Comparison of ENCODE assay signal across 9 cellular contexts in genomic region chr10:99234067-99234738, GRCh38. TPM values are rescaled to one million over a fixed set of nuclear protein-coding genes. Genes with fewer than 3 reads are reported as not detected.
DNase-seq lines count a peak whose midpoint lies in the region; ATAC-seq lines count a peak whose summit lies in the region.
"Had no signal": no experiment of that assay in that cellular context is flagged by ENCODE, and none has a peak within 500 bp of the region (broad histone marks: within the 10 kb centered on the region; RNA-seq: fewer than 3 reads in every experiment).

No MANE protein-coding gene starts in this region.

- DNase-seq in activated effector memory CD4-positive, alpha-beta T cell treated with anti-CD3 and anti-CD28 coated beads, Interleukin-2, amount 50 U/mL, for 16 hours, result peak; percentile 65
- no peak for DNase-seq in activated effector memory CD4-positive, alpha-beta T cell treated with Interleukin-2 at 50 U/mL for 16 hours
- peak in 1 of 2 experiments; percentile 18 for DNase-seq in SJSA1 (ENCODE audit: low read depth in 1 of 2, low spot score in 2 of 2)
- DNase-seq in medulla oblongata (ENCODE audit: extremely low spot score), result peak; percentile 63
- DNase-seq in stimulated activated naive B cell treated with anti-CD40 and anti-IgM and Interleukin-4, amounts not matched to agents 10 μg/mL and 1 μg/mL and 100 μg/mL, for 72 hours, result peak; percentile 86
- DNase-seq in NAMALWA (ENCODE audit: low spot score), result no peak

- H3K27ac ChIP-seq in SJSA1, result no peak overlapping the region

- H3K27me3 Mint-ChIP-seq in dendritic cell treated with granulocyte-macrophage colony-stimulating factor and Interleukin-4, amounts not matched to agents 40 ng/mL and 50 ng/mL, for 4 days, result peaks cover 90% of the 10 kb centered on the region
- peaks cover 66 to 80% of the 10 kb centered on the region in 2 donors for H3K27me3 Mint-ChIP-seq in stimulated activated naive B cell treated with anti-CD40 and anti-IgM and Interleukin-4, amounts not matched to agents 10 μg/mL and 1 μg/mL and 100 μg/mL, for 72 hours

- H3K4me1 Mint-ChIP-seq in dendritic cell treated with granulocyte-macrophage colony-stimulating factor and Interleukin-4, amounts not matched to agents 40 ng/mL and 50 ng/mL, for 4 days (ENCODE audit: low read depth), result peaks cover 52% of the 10 kb centered on the region
- H3K4me1 Mint-ChIP-seq in stimulated activated naive B cell treated with anti-CD40 and anti-IgM and Interleukin-4, amounts not matched to agents 10 μg/mL and 1 μg/mL and 100 μg/mL, for 72 hours, result peaks cover 15 to 35% of the 10 kb centered on the region in 2 donors

- H3K36me3 ChIP-seq in SJSA1, result no peaks in the 10 kb centered on the region

- H3K9me3 ChIP-seq in SJSA1 (replicated peaks), result no peaks in the 10 kb centered on the region

- peak overlapping the region; percentile 9; the same call in 1 of the 2 replicates for H3K4me3 ChIP-seq in SJSA1

- H3K4me1 ChIP-seq in SJSA1 (replicated peaks), result no peaks in the 10 kb centered on the region

- peaks cover 58% of the 10 kb centered on the region for H3K27me3 ChIP-seq in SJSA1 (replicated peaks)

- ATAC-seq in HG02938 (IDR thresholded peaks at IDR 0.05; ENCODE audit: unreplicated experiment), result peak; percentile 94
- ATAC-seq in stimulated activated naive B cell treated with anti-CD40 and anti-IgM and Interleukin-4, amounts not matched to agents 10 μg/mL and 1 μg/mL and 100 μg/mL, for 72 hours (replicated peaks), result peak; percentile 99 to 100

- H3K36me3 Mint-ChIP-seq in dendritic cell treated with granulocyte-macrophage colony-stimulating factor and Interleukin-4, amounts not matched to agents 40 ng/mL and 50 ng/mL, for 4 days (ENCODE audit: low read depth), result no peaks in the 10 kb centered on the region
- peaks cover 0 to 4% of the 10 kb centered on the region in 2 donors for H3K36me3 Mint-ChIP-seq in stimulated activated naive B cell treated with anti-CD40 and anti-IgM and Interleukin-4, amounts not matched to agents 10 μg/mL and 1 μg/mL and 100 μg/mL, for 72 hours

- no peaks in the 10 kb centered on the region for H3K9me3 Mint-ChIP-seq in dendritic cell treated with granulocyte-macrophage colony-stimulating factor and Interleukin-4, amounts not matched to agents 40 ng/mL and 50 ng/mL, for 4 days
- H3K9me3 Mint-ChIP-seq in stimulated activated naive B cell treated with anti-CD40 and anti-IgM and Interleukin-4, amounts not matched to agents 10 μg/mL and 1 μg/mL and 100 μg/mL, for 72 hours, result peaks cover 4 to 5% of the 10 kb centered on the region in 2 donors

- intact Hi-C loops in dendritic cell treated with granulocyte-macrophage colony-stimulating factor and Interleukin-4, amounts not matched to agents 40 ng/mL and 50 ng/mL, for 4 days (cut with micrococcal nuclease), result loop anchor here (5.0 kb wide), 1 partner anchor 347 kb away; no protein-coding TSS in a partner anchor

- H3K27ac Mint-ChIP-seq in dendritic cell treated with granulocyte-macrophage colony-stimulating factor and Interleukin-4, amounts not matched to agents 40 ng/mL and 50 ng/mL, for 4 days, result peak overlapping the region; percentile 71
- peak overlapping the region; percentile 92 for H3K27ac Mint-ChIP-seq in stimulated activated naive B cell treated with anti-CD40 and anti-IgM and Interleukin-4, amounts not matched to agents 10 μg/mL and 1 μg/mL and 100 μg/mL, for 72 hours

- peak overlapping the region; percentile 73 for H3K4me3 Mint-ChIP-seq in dendritic cell treated with granulocyte-macrophage colony-stimulating factor and Interleukin-4, amounts not matched to agents 40 ng/mL and 50 ng/mL, for 4 days
- H3K4me3 Mint-ChIP-seq in stimulated activated naive B cell treated with anti-CD40 and anti-IgM and Interleukin-4, amounts not matched to agents 10 μg/mL and 1 μg/mL and 100 μg/mL, for 72 hours, result peak overlapping the region; percentile 67 to 70

RNA-seq across cellular contexts. Expression of gene HPSE2, which starts 1.4 kb away (rescaled TPM):
- not detected in 2 replicates for total RNA-seq in SJSA1 (2014; rRNA removed; shearing (Covaris generic))
- total RNA-seq: glomerular endothelial cell had no signal

Comparison
In these comparisons a context has a peak if more than half of its experiments do, and no peak if none do; other contexts are left out.
1. DNase-seq: peak in activated effector memory CD4-positive, alpha-beta T cell treated with anti-CD3 and anti-CD28 coated beads, Interleukin-2, amount 50 U/mL, for 16 hours (single experiment), medulla oblongata (single experiment) and stimulated activated naive B cell treated with anti-CD40 and anti-IgM and Interleukin-4, amounts not matched to agents 10 μg/mL and 1 μg/mL and 100 μg/mL, for 72 hours (single experiment); none in activated effector memory CD4-positive, alpha-beta T cell treated with Interleukin-2 at 50 U/mL for 16 hours (single experiment) and NAMALWA (single experiment).